In the genomic region with DNA sequence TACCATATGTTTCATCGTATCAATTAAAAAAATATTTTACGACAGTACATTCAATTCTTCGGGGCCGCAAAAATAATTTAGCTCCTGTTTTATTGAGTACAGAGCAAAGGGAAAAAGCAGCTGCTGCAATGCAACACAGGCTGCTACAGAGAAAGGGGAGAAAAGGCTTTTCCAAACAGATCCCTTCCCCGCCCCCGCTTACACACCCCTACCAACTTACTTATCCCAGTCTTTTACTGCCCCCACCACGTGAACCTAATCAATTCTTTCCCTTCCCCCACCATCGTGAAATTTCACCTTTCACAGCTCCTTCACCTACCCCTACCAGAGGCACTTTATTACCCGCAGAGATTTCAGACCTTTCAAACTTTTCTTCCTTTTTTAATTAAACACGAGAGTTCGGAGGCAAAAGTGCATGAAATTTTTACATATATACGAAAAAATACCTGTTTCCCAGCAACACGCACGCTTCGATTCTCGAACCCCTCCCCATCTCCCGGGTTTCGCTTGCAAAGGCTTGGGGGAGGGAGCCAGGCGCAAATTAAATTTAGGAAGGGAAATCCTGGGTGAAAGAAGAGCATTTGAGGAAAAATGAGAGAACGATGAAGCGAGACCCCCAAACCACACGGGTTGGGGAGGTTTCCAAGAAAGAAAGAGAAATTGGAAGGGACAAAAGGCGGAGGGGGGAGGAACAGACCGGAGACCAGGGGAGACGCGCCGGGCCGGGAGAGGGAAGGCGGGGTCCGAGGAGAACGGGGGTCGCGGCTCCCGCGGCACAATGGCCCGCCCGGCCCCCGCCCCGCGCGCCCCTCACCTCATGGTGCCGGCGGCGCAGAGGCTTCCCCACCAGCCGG, we compare ENCODE assay signal across 8 cellular contexts. TPM values are rescaled to one million over a fixed set of nuclear protein-coding genes. Genes with fewer than 3 reads are reported as not detected.
DNase-seq lines count a peak whose midpoint lies in the region; ATAC-seq, FAIRE-seq and TF ChIP-seq lines count a peak whose summit lies in the region.

No MANE protein-coding gene starts in this region.

- H3K9ac ChIP-seq in endodermal cell (ENCODE audit: extremely low read depth, low read length, poor library complexity, severe bottlenecking): peak overlapping the region; percentile 92
- peak overlapping the region; percentile 83 for H3K9ac ChIP-seq in mucosa of stomach (ENCODE audit: low read length)

- H3K27me3 ChIP-seq in BJ (ENCODE audit: control insufficient read depth, insufficient read depth, low read length) (no peaks in the 10 kb centered on the region), endodermal cell (ENCODE audit: control insufficient read depth, insufficient read depth, low read length, poor library complexity, severe bottlenecking) (no peaks in the 10 kb centered on the region), mucosa of stomach (ENCODE audit: control insufficient read depth, insufficient read depth, low read length) (no peaks in the 10 kb centered on the region)

- POLR2A ChIA-PET in BJ (lab: Charles Lee) (no interaction called here), HEK293T (lab: Yijun Ruan, JAX) (interaction anchor here (0.8 to 2.7 kb wide), 25 partner anchors 10 to 227 kb away, joined by 3 to 34 read pairs (median 4); a partner anchor contains a TSS)

- peak overlapping the region; percentile 97 for H3K27ac Mint-ChIP-seq in endodermal cell

- H3K9me3 Mint-ChIP-seq in endodermal cell: no peaks in the 10 kb centered on the region

- FAIRE-seq in RCC 7860 (lab: Jason Lieb, UNC) (no peak), GM12892 (lab: Jason Lieb, UNC) (no peak)

- peaks cover 32% of the 10 kb centered on the region for H3K4me1 Mint-ChIP-seq in endodermal cell

- H3K4me3 ChIP-seq in BJ (ENCODE audit: low read depth, low read length) (peak overlapping the region; percentile 79), endodermal cell (ENCODE audit: low read length) (peak overlapping the region; percentile 98), mucosa of stomach (ENCODE audit: low read length) (peak overlapping the region; percentile 91)

- H3K36me3 ChIP-seq in BJ (ENCODE audit: control insufficient read depth, insufficient read depth, low read length) (no peaks in the 10 kb centered on the region), endodermal cell (ENCODE audit: control insufficient read depth, insufficient read depth, low read length) (peaks cover 7% of the 10 kb centered on the region), mucosa of stomach (ENCODE audit: control insufficient read depth, insufficient read depth, low read length) (no peaks in the 10 kb centered on the region)

- H3K9me3 ChIP-seq in endodermal cell (ENCODE audit: control insufficient read depth, low read length) (no peaks in the 10 kb centered on the region), mucosa of stomach (ENCODE audit: control insufficient read depth, low read length) (no peaks in the 10 kb centered on the region)

- H3K36me3 Mint-ChIP-seq in endodermal cell (ENCODE audit: low read depth): peaks cover 7% of the 10 kb centered on the region

- H3K27ac ChIP-seq in endodermal cell (ENCODE audit: low read depth, low read length): peak overlapping the region; percentile 98

- no peak for TF ChIP-seq POLR2A in GM12892 (IDR thresholded peaks at IDR 0.05; ENCODE audit: low read depth, low read length)

- H3K4me1 ChIP-seq in endodermal cell (ENCODE audit: control insufficient read depth, insufficient read depth, low read length) (peaks cover 6% of the 10 kb centered on the region), mucosa of stomach (ENCODE audit: control insufficient read depth, insufficient read depth, low read length) (no peaks in the 10 kb centered on the region)

- ATAC-seq in HG03565 (IDR thresholded peaks at IDR 0.05; ENCODE audit: unreplicated experiment): no peak

- DNase-seq in BJ (ENCODE audit: low read depth) (no peak), HEK293T (ENCODE audit: extremely low spot score) (peak; percentile 54), RCC 7860 (ENCODE audit: low spot score) (peak; percentile 34), endodermal cell (peak; percentile 69), AG08396 (ENCODE audit: low spot score) (no peak), GM12892 (ENCODE audit: insufficient read length) (no peak)

- CTCF ChIA-PET in BJ (lab: Yijun Ruan, JAX): interaction anchor here (0.6 to 1.7 kb wide), 5 partner anchors 10 to 126 kb away, joined by 3 to 10 read pairs (median 4); a partner anchor contains a TSS
- CTCF ChIA-PET in HEK293T (lab: Yijun Ruan, JAX): interaction anchor here (0.6 to 1.3 kb wide), 3 partner anchors 120 to 177 kb away, joined by 3 to 6 read pairs (median 4); no protein-coding TSS in a partner anchor

- peak overlapping the region; percentile 98 for H3K4me3 Mint-ChIP-seq in endodermal cell

- H3K27me3 Mint-ChIP-seq in endodermal cell (ENCODE audit: insufficient read depth): no peaks in the 10 kb centered on the region

- TF ChIP-seq CTCF in BJ (IDR thresholded peaks at IDR 0.05; ENCODE audit: insufficient read depth, low read depth, low read length) (no peak), endodermal cell (conservative IDR thresholded peaks at IDR 0.05) (no peak)

- WGBS in endodermal cell (ENCODE audit: insufficient coverage in 1 of 2, insufficient read length in 1 of 2), 2 experiments: 0 to 1% methylated on average over 15 to 45 of the region's 45 CpGs

TF ChIP-seq in HEK293T, 16 proteins besides CTCF, POLR2A, EP300 and RAD21:
- TF ChIP-seq L3MBTL2 (conservative IDR thresholded peaks at IDR 0.05) (peak; percentile 71), LEF1 (IDR thresholded peaks at IDR 0.05; ENCODE audit: borderline replicate concordance) (no peak), ARNT (IDR thresholded peaks at IDR 0.05) (no peak), SP1 (IDR thresholded peaks at IDR 0.05) (no peak), BHLHE40 (IDR thresholded peaks at IDR 0.05; ENCODE audit: borderline replicate concordance) (no peak), NFRKB (IDR thresholded peaks at IDR 0.05) (no peak), FOXM1 (IDR thresholded peaks at IDR 0.05; ENCODE audit: borderline replicate concordance) (no peak), ELF4 (IDR thresholded peaks at IDR 0.05) (no peak), FOXK2 (IDR thresholded peaks at IDR 0.05) (no peak), TARDBP (IDR thresholded peaks at IDR 0.05) (no peak), SUZ12 (IDR thresholded peaks at IDR 0.05) (no peak), ZNF384 (IDR thresholded peaks at IDR 0.05) (peak; percentile 3; the same call in 1 of the 2 replicates), FOXA1 (IDR thresholded peaks at IDR 0.05) (no peak), HDGF (IDR thresholded peaks at IDR 0.05; ENCODE audit: borderline replicate concordance) (no peak), CTBP1 (IDR thresholded peaks at IDR 0.05; ENCODE audit: borderline replicate concordance) (peak; percentile 67; the same call in 1 of the 2 replicates)
- TF ChIP-seq, protein P1, sequence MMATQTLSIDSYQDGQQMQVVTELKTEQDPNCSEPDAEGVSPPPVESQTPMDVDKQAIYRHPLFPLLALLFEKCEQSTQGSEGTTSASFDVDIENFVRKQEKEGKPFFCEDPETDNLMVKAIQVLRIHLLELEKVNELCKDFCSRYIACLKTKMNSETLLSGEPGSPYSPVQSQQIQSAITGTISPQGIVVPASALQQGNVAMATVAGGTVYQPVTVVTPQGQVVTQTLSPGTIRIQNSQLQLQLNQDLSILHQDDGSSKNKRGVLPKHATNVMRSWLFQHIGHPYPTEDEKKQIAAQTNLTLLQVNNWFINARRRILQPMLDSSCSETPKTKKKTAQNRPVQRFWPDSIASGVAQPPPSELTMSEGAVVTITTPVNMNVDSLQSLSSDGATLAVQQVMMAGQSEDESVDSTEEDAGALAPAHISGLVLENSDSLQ (IDR thresholded peaks at IDR 0.05): no peak
TF ChIP-seq in HEK293T: peak in this region for 3.

RNA-seq across cellular contexts. Expression of a gene that starts 0.8 kb away (rescaled TPM):
- 40.9 and 68.7 TPM in 2 replicates for polyA plus RNA-seq in BJ (2011; rRNA removed)
- 42.0 and 49.4 TPM in 2 replicates for polyA minus RNA-seq in BJ (2011; rRNA and poly(A)+ RNA removed)
- total RNA-seq in endodermal cell: 100 to 1,000 TPM; 263 to 267 TPM
- polyA plus RNA-seq in endodermal cell (2013, experiment 1 of 2): 152 TPM
- polyA plus RNA-seq in endodermal cell (2013, experiment 2 of 2): 153 TPM
- polyA plus RNA-seq in GM12892 (2012; ENCODE audit: missing spikeins): 0.15 TPM

Comparison
In these comparisons a context has a peak if more than half of its experiments do, and no peak if none do; other contexts are left out.
1. DNase-seq: peak in HEK293T (single experiment), RCC 7860 (single experiment) and endodermal cell (single experiment); none in BJ (single experiment), AG08396 (single experiment) and GM12892 (single experiment).
2. Peak in every context shown above with its lines, with median percentiles within 50 percentile points of each other: H3K4me3 ChIP-seq.